2 cellular contexts compared by ENCODE assay signal in genomic region chr13:45436953-45437352, GRCh38.
TF ChIP-seq lines count a peak whose summit lies in the region.

No MANE protein-coding gene starts in this region.

TF ChIP-seq in GM23338, 12 proteins besides CTCF, POLR2A, EP300 and RAD21:
- TF ChIP-seq EZH2phosphoT487 (IDR thresholded peaks at IDR 0.05; ENCODE audit: unreplicated experiment), result no peak
- TF ChIP-seq POLR2AphosphoS5 (IDR thresholded peaks at IDR 0.05; ENCODE audit: low read depth), result no peak
- TF ChIP-seq ETS1 (IDR thresholded peaks at IDR 0.05), result no peak
- TF ChIP-seq REST (IDR thresholded peaks at IDR 0.05; ENCODE audit: unreplicated experiment), result no peak
- no peak for TF ChIP-seq STAT1 (IDR thresholded peaks at IDR 0.05; ENCODE audit: unreplicated experiment)
- no peak for TF ChIP-seq ZNF114 (CRISPR knock-in tag; IDR thresholded peaks at IDR 0.05)
- TF ChIP-seq EZH2 (IDR thresholded peaks at IDR 0.05; ENCODE audit: low read depth, unreplicated experiment), result no peak
- no peak for TF ChIP-seq NANOG (IDR thresholded peaks at IDR 0.05; ENCODE audit: borderline replicate concordance)
- no peak for TF ChIP-seq JUNB (IDR thresholded peaks at IDR 0.05; ENCODE audit: unreplicated experiment)

TF ChIP-seq in H1, 55 proteins besides CTCF, POLR2A, EP300 and RAD21:
- TF ChIP-seq BRCA1 (IDR thresholded peaks at IDR 0.05; ENCODE audit: low read depth, low read length) (no peak), MAX (IDR thresholded peaks at IDR 0.05) (no peak), CREB1 (IDR thresholded peaks at IDR 0.05) (no peak)
